In the genomic region with DNA sequence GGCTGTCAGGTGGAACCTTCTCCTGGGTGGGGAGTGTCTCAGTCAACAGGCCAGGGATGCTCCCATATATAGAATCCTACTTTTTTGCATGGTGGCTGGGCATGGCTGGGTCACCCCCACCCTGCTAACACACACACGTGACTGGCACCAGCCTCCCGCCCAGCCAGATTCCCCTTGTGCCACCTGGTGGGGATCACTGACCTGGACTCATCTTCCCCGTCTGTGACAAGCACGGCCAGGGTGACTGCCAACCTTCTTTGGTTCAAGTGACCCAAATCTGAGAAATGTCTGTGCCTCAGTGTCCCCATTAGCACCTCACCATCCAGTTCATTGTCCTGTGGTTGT, we compare ENCODE assay signal across 6 cellular contexts. TPM values are rescaled to one million over a fixed set of nuclear protein-coding genes. Genes with fewer than 3 reads are reported as not detected.
DNase-seq lines count a peak whose midpoint lies in the region; FAIRE-seq and TF ChIP-seq lines count a peak whose summit lies in the region.

No MANE protein-coding gene starts in this region.

- TF ChIP-seq CTCF in A673 (conservative IDR thresholded peaks at IDR 0.05; ENCODE audit: low read depth, low read length): no peak
- TF ChIP-seq CTCF in LNCaP clone FGC (IDR thresholded peaks at IDR 0.05; ENCODE audit: control insufficient read depth, extremely low read depth, insufficient read depth): no peak
- TF ChIP-seq CTCF in epithelial cell of proximal tubule (conservative IDR thresholded peaks at IDR 0.05; ENCODE audit: low read depth, low read length): no peak
- no peak for TF ChIP-seq CTCF in smooth muscle cell (IDR thresholded peaks at IDR 0.05; ENCODE audit: borderline replicate concordance, insufficient read depth, poor library complexity, severe bottlenecking)

- CTCF ChIA-PET in A673 (lab: Charles Lee): no interaction called here

- H3F3A ChIP-seq in smooth muscle cell (ENCODE audit: low read depth): no peaks in the 10 kb centered on the region

- H3K4me1 ChIP-seq in A673 (ENCODE audit: insufficient read depth, low read length, poor library complexity, severe bottlenecking) (peaks cover 7% of the 10 kb centered on the region), smooth muscle cell (ENCODE audit: low read depth) (no peaks in the 10 kb centered on the region)

- intact Hi-C loops in A673 (cut with micrococcal nuclease; ENCODE audit: unreplicated experiment): no loop called here

- H3K27me3 ChIP-seq in A673 (replicated peaks; ENCODE audit: insufficient read depth, low read depth, low read length, poor library complexity) (no peaks in the 10 kb centered on the region), smooth muscle cell (ENCODE audit: low read depth) (peaks cover 6% of the 10 kb centered on the region)

- peaks cover 16% of the 10 kb centered on the region for H3K79me2 ChIP-seq in smooth muscle cell (ENCODE audit: low read depth)

- H3K36me3 ChIP-seq in A673 (ENCODE audit: insufficient read depth, low read length, poor library complexity, severe bottlenecking) (no peaks in the 10 kb centered on the region), smooth muscle cell (ENCODE audit: low read depth) (no peaks in the 10 kb centered on the region)

- H2AFZ ChIP-seq in smooth muscle cell (ENCODE audit: low read depth): no peak overlapping the region

- H3K4me2 ChIP-seq in smooth muscle cell: peak overlapping the region; percentile 95

- FAIRE-seq in urothelium cell line (lab: Jason Lieb, UNC): no peak

- 85% methylated on average over 4 of the region's 4 CpGs for WGBS in smooth muscle cell (ENCODE audit: low lambda C conversion rate)

- H4K20me1 ChIP-seq in smooth muscle cell (ENCODE audit: low read depth): peaks cover 28% of the 10 kb centered on the region

- H3K27ac ChIP-seq in A673 (ENCODE audit: low read depth, low read length, poor library complexity, severe bottlenecking): peak overlapping the region; percentile 72
- H3K27ac ChIP-seq in smooth muscle cell (ENCODE audit: low read depth): no peak overlapping the region

- no peak overlapping the region for H3K9ac ChIP-seq in smooth muscle cell (ENCODE audit: low read depth)

- H3K9me3 ChIP-seq in A673 (ENCODE audit: low read depth, low read length, poor library complexity, severe bottlenecking) (no peaks in the 10 kb centered on the region), smooth muscle cell (replicated peaks; ENCODE audit: low read depth) (no peaks in the 10 kb centered on the region)

- H3K4me3 ChIP-seq in A673 (ENCODE audit: low read depth, low read length, poor library complexity, severe bottlenecking) (peak overlapping the region; percentile 89), LNCaP clone FGC (ENCODE audit: low read depth, low read length) (peak overlapping the region; percentile 57), epithelial cell of proximal tubule (ENCODE audit: low read depth, low read length) (peak overlapping the region; percentile 71), smooth muscle cell (peak overlapping the region; percentile 75)

- BruUV-seq in A673 (replicated peaks; lab: Mats Ljungman, UMichigan): no TSS peak

- POLR2A ChIA-PET in A673 (lab: Charles Lee; ENCODE audit: low non-redundant PET): no interaction called here

- DNase-seq in A673 (ENCODE audit: low spot score) (no peak), LNCaP clone FGC (ENCODE audit: low read depth) (no peak), epithelial cell of proximal tubule (ENCODE audit: low read depth) (no peak), smooth muscle cell (lab: John Stamatoyannopoulos, UW; ENCODE audit: unreplicated experiment) (no peak), NCI-H82 treated with DMSO at 0.1 percent for 48 hours (lab: John Stamatoyannopoulos, UW; ENCODE audit: unreplicated experiment) (no peak), urothelium cell line (ENCODE audit: low spot score) (no peak)

RNA-seq across cellular contexts. Expression of a gene that starts 1.0 kb away (rescaled TPM):
- total RNA-seq in A673 (2021) (91.4 and 127 TPM in 2 replicates), epithelial cell of proximal tubule (153 and 164 TPM in 2 replicates), smooth muscle cell (19.0 and 28.0 TPM in 2 replicates)
- 64.8 and 72.2 TPM in 2 replicates for polyA plus RNA-seq in smooth muscle cell

RNA-seq across cellular contexts. Expression of a gene that starts 15.0 kb away (rescaled TPM):
- total RNA-seq in A673 (2021): 190 and 223 TPM in 2 replicates
- 113 and 255 TPM in 2 replicates for total RNA-seq in epithelial cell of proximal tubule
- total RNA-seq in smooth muscle cell: 18.2 and 23.1 TPM in 2 replicates
- polyA plus RNA-seq in smooth muscle cell: 38.0 and 54.6 TPM in 2 replicates

RNA-seq across cellular contexts. Expression of a gene that starts 41.0 kb away (rescaled TPM):
- total RNA-seq in A673 (2021): 0.72 TPM in 1 of 2 replicates, not detected in the other
- total RNA-seq in epithelial cell of proximal tubule: 4.5 and 16.4 TPM in 2 replicates
- 0.27 TPM in 1 of 2 replicates, not detected in the other for total RNA-seq in smooth muscle cell
- 1.0 TPM in 1 of 2 replicates, not detected in the other for polyA plus RNA-seq in smooth muscle cell

RNA-seq across cellular contexts. Expression of a gene that starts 52.9 kb away (rescaled TPM):
- total RNA-seq in A673 (2021) (45.7 and 51.7 TPM in 2 replicates), epithelial cell of proximal tubule (37.5 and 76.3 TPM in 2 replicates), smooth muscle cell (2.6 and 3.0 TPM in 2 replicates)
- 5.5 and 5.6 TPM in 2 replicates for polyA plus RNA-seq in smooth muscle cell
